Comparison of ENCODE assay signal across 31 cellular contexts in genomic region chr2:1977655-1978054, GRCh38.
"Had no signal": no experiment of that assay in that cellular context is flagged by ENCODE, and none has a peak within 500 bp of the region (broad histone marks: within the 10 kb centered on the region; RNA-seq: fewer than 3 reads in every experiment).

No MANE protein-coding gene starts in this region.

- H3K27ac Mint-ChIP-seq: activated CD4-positive, alpha-beta memory T cell treated with anti-CD3 and anti-CD28 coated beads for 36 hours; activated CD4-positive, alpha-beta T cell treated with anti-CD3 and anti-CD28 coated beads for 36 hours; activated CD4-positive, alpha-beta T cell treated with anti-CD3 and anti-CD28 coated beads, Interleukin-2, amount 10 ng/mL, durations not matched to agents 24 days and 14 days; activated naive CD4-positive, alpha-beta T cell treated with anti-CD3 and anti-CD28 coated beads, Interleukin-2, amount 10 ng/mL, durations not matched to agents 7 days and 5 days; activated naive CD4-positive, alpha-beta T cell treated with anti-CD3 and anti-CD28 coated beads, Interleukin-2, amount 50 U/mL, for 72 hours; activated naive CD8-positive, alpha-beta T cell treated with anti-CD3 and anti-CD28 coated beads, Interleukin-2, amount 10 ng/mL, durations not matched to agents 7 days and 5 days; activated T-cell treated with anti-CD3 and anti-CD28 coated beads, Interleukin-2, amount 50 U/mL, for 24 hours; activated T-cell treated with anti-CD3 and anti-CD28 coated beads, Interleukin-2, amount 50 U/mL, for 72 hours; T-helper 17 cell; T-helper 2 cell treated with Interferon-gamma antibody and Interleukin-4, amounts not matched to agents 5 μg/mL and 100 μg/mL, for 36 hours had no signal

- H3K4me3 ChIP-seq: ascending aorta, breast epithelium, cardiac muscle cell, colonic mucosa, esophagus muscularis mucosa, gastroesophageal sphincter, heart right ventricle had no signal

- H3K4me1 ChIP-seq: ascending aorta, breast epithelium, colonic mucosa, esophagus muscularis mucosa, foreskin keratinocyte, gastroesophageal sphincter had no signal

- H3K27me3 Mint-ChIP-seq: activated CD4-positive, alpha-beta memory T cell treated with anti-CD3 and anti-CD28 coated beads for 36 hours; activated CD4-positive, alpha-beta T cell treated with anti-CD3 and anti-CD28 coated beads, Interleukin-2, amount 10 ng/mL, durations not matched to agents 24 days and 14 days; activated T-cell treated with anti-CD3 and anti-CD28 coated beads, Interleukin-2, amount 50 U/mL, for 24 hours had no signal

- H3K4me3 Mint-ChIP-seq: activated CD4-positive, alpha-beta memory T cell treated with anti-CD3 and anti-CD28 coated beads for 36 hours; activated CD4-positive, alpha-beta T cell treated with anti-CD3 and anti-CD28 coated beads for 36 hours; activated CD4-positive, alpha-beta T cell treated with anti-CD3 and anti-CD28 coated beads, Interleukin-2, amount 10 ng/mL, durations not matched to agents 24 days and 14 days; activated naive CD4-positive, alpha-beta T cell treated with anti-CD3 and anti-CD28 coated beads, Interleukin-2, amount 10 ng/mL, durations not matched to agents 7 days and 5 days; activated naive CD8-positive, alpha-beta T cell treated with anti-CD3 and anti-CD28 coated beads, Interleukin-2, amount 10 ng/mL, durations not matched to agents 7 days and 5 days; activated T-cell treated with anti-CD3 and anti-CD28 coated beads, Interleukin-2, amount 50 U/mL, for 24 hours; activated T-cell treated with anti-CD3 and anti-CD28 coated beads, Interleukin-2, amount 50 U/mL, for 72 hours; brain; T-helper 17 cell; T-helper 2 cell treated with Interferon-gamma antibody and Interleukin-4, amounts not matched to agents 5 μg/mL and 100 μg/mL, for 36 hours had no signal

- H3K36me3 ChIP-seq: ascending aorta, breast epithelium, cardiac muscle cell, colonic mucosa, esophagus muscularis mucosa, gastroesophageal sphincter, heart right ventricle had no signal

- H3K27me3 ChIP-seq: ascending aorta, cardiac muscle cell, colonic mucosa, esophagus muscularis mucosa, foreskin keratinocyte, gastroesophageal sphincter, heart right ventricle had no signal

- H3K4me1 Mint-ChIP-seq: activated CD4-positive, alpha-beta T cell treated with anti-CD3 and anti-CD28 coated beads for 36 hours; activated CD4-positive, alpha-beta T cell treated with anti-CD3 and anti-CD28 coated beads, Interleukin-2, amount 10 ng/mL, durations not matched to agents 24 days and 14 days; activated naive CD4-positive, alpha-beta T cell treated with anti-CD3 and anti-CD28 coated beads, Interleukin-2, amount 10 ng/mL, durations not matched to agents 7 days and 5 days; activated naive CD8-positive, alpha-beta T cell treated with anti-CD3 and anti-CD28 coated beads, Interleukin-2, amount 10 ng/mL, durations not matched to agents 7 days and 5 days; T-helper 17 cell had no signal

- ATAC-seq: activated CD4-positive, alpha-beta T cell treated with anti-CD3 and anti-CD28 coated beads for 36 hours; activated naive CD4-positive, alpha-beta T cell treated with anti-CD3 and anti-CD28 coated beads, Interleukin-2, amount 50 U/mL, for 72 hours; activated T-cell treated with anti-CD3 and anti-CD28 coated beads, Interleukin-2, amount 50 U/mL, for 72 hours; foreskin keratinocyte; gastroesophageal sphincter; T-helper 17 cell had no signal

- H3K36me3 Mint-ChIP-seq: activated CD4-positive, alpha-beta memory T cell treated with anti-CD3 and anti-CD28 coated beads for 36 hours; activated naive CD4-positive, alpha-beta T cell treated with anti-CD3 and anti-CD28 coated beads, Interleukin-2, amount 10 ng/mL, durations not matched to agents 7 days and 5 days; activated naive CD4-positive, alpha-beta T cell treated with anti-CD3 and anti-CD28 coated beads, Interleukin-2, amount 50 U/mL, for 72 hours; activated naive CD8-positive, alpha-beta T cell treated with anti-CD3 and anti-CD28 coated beads, Interleukin-2, amount 10 ng/mL, durations not matched to agents 7 days and 5 days had no signal

- DNase-seq: activated CD4-positive, alpha-beta memory T cell treated with anti-CD3 and anti-CD28 coated beads for 36 hours; activated CD4-positive, alpha-beta T cell treated with anti-CD3 and anti-CD28 coated beads for 36 hours; activated CD4-positive, alpha-beta T cell treated with anti-CD3 and anti-CD28 coated beads, Interleukin-2, amount 10 ng/mL, durations not matched to agents 24 days and 14 days; activated CD4-positive, CD25-positive, alpha-beta regulatory T cell; activated CD4-positive, CD25-positive, alpha-beta regulatory T cell treated with anti-CD3 and anti-CD28 coated beads, Interleukin-2, amount 50 U/mL, for 72 hours; activated CD8-positive, alpha-beta memory T cell treated with anti-CD3 and anti-CD28 coated beads, Interleukin-2, amount 50 U/mL, for 48 hours; activated gamma-delta T cell; activated naive CD4-positive, alpha-beta T cell; activated naive CD4-positive, alpha-beta T cell treated with anti-CD3 and anti-CD28 coated beads, Interleukin-2, amount 10 ng/mL, durations not matched to agents 7 days and 5 days; activated naive CD8-positive, alpha-beta T cell treated with anti-CD3 and anti-CD28 coated beads, Interleukin-2, amount 10 ng/mL, durations not matched to agents 7 days and 5 days; activated T-cell treated with anti-CD3 and anti-CD28 coated beads for 4 hours; activated T-cell treated with anti-CD3 and anti-CD28 coated beads, Interleukin-2, amount 50 U/mL, for 24 hours; activated T-cell treated with anti-CD3 and anti-CD28 coated beads, Interleukin-2, amount 50 U/mL, for 72 hours; central memory CD4-positive, alpha-beta T cell; cerebellar nuclear complex; colonic mucosa; effector CD8-positive, alpha-beta T cell; erythroblast; foreskin keratinocyte; T-helper 1 cell; T-helper 17 cell; T1000 had no signal

- H3K27ac ChIP-seq: ascending aorta, breast epithelium, cardiac muscle cell, colonic mucosa, esophagus muscularis mucosa, foreskin keratinocyte, gastroesophageal sphincter had no signal

- H3K9me3 Mint-ChIP-seq: activated CD4-positive, alpha-beta memory T cell treated with anti-CD3 and anti-CD28 coated beads for 36 hours; activated CD4-positive, alpha-beta T cell treated with anti-CD3 and anti-CD28 coated beads, Interleukin-2, amount 10 ng/mL, durations not matched to agents 24 days and 14 days; activated naive CD4-positive, alpha-beta T cell treated with anti-CD3 and anti-CD28 coated beads, Interleukin-2, amount 10 ng/mL, durations not matched to agents 7 days and 5 days; activated naive CD4-positive, alpha-beta T cell treated with anti-CD3 and anti-CD28 coated beads, Interleukin-2, amount 50 U/mL, for 72 hours; activated naive CD8-positive, alpha-beta T cell treated with anti-CD3 and anti-CD28 coated beads, Interleukin-2, amount 10 ng/mL, durations not matched to agents 7 days and 5 days; activated T-cell treated with anti-CD3 and anti-CD28 coated beads, Interleukin-2, amount 50 U/mL, for 24 hours; activated T-cell treated with anti-CD3 and anti-CD28 coated beads, Interleukin-2, amount 50 U/mL, for 72 hours; T-helper 2 cell treated with Interferon-gamma antibody and Interleukin-4, amounts not matched to agents 5 μg/mL and 100 μg/mL, for 36 hours had no signal

- H3K9me3 ChIP-seq: ascending aorta, breast epithelium, colonic mucosa, gastroesophageal sphincter, heart right ventricle had no signal
